26 cellular contexts compared by ENCODE assay signal in genomic region chr1:152646656-152647055, GRCh38. TPM values are rescaled to one million over a fixed set of nuclear protein-coding genes. Genes with fewer than 3 reads are reported as not detected.
"Had no signal": no experiment of that assay in that cellular context is flagged by ENCODE, and none has a peak within 500 bp of the region (broad histone marks: within the 10 kb centered on the region; RNA-seq: fewer than 3 reads in every experiment).

No MANE protein-coding gene starts in this region.

- H3K4me3 Mint-ChIP-seq: naive thymus-derived CD8-positive, alpha-beta T cell; stimulated activated memory B cell treated with anti-CD40 and anti-IgM and Interleukin-4, amounts not matched to agents 10 μg/mL and 1 μg/mL and 100 μg/mL, for 72 hours; type B pancreatic cell had no signal

- H3K36me3 ChIP-seq: heart left ventricle, neutrophil, right lobe of liver, spleen, stomach had no signal

- H3K36me3 Mint-ChIP-seq: naive thymus-derived CD8-positive, alpha-beta T cell; stimulated activated memory B cell treated with anti-CD40 and anti-IgM and Interleukin-4, amounts not matched to agents 10 μg/mL and 1 μg/mL and 100 μg/mL, for 72 hours; type B pancreatic cell had no signal

- H3K4me3 ChIP-seq: heart left ventricle, psoas muscle, right lobe of liver, spleen, stomach had no signal

- H3K27ac Mint-ChIP-seq: naive thymus-derived CD8-positive, alpha-beta T cell; stimulated activated memory B cell treated with anti-CD40 and anti-IgM and Interleukin-4, amounts not matched to agents 10 μg/mL and 1 μg/mL and 100 μg/mL, for 72 hours; type B pancreatic cell had no signal

- H3K9me3 Mint-ChIP-seq: stimulated activated memory B cell treated with anti-CD40 and anti-IgM and Interleukin-4, amounts not matched to agents 10 μg/mL and 1 μg/mL and 100 μg/mL, for 72 hours had no signal

- ATAC-seq: esophagus mucosa; heart left ventricle; naive thymus-derived CD8-positive, alpha-beta T cell; psoas muscle; right lobe of liver; stimulated activated memory B cell treated with anti-CD40 and anti-IgM and Interleukin-4, amounts not matched to agents 10 μg/mL and 1 μg/mL and 100 μg/mL, for 72 hours had no signal

- H3K9me3 ChIP-seq: heart left ventricle, neutrophil, psoas muscle, right lobe of liver, spleen, stomach had no signal

- H3K27me3 ChIP-seq: right lobe of liver had no signal

- H3K27me3 Mint-ChIP-seq: type B pancreatic cell had no signal

- DNase-seq: effector memory CD4-positive, alpha-beta T cell; foreskin melanocyte; heart left ventricle; hippocampal formation; mesendoderm; naive thymus-derived CD8-positive, alpha-beta T cell; psoas muscle; retina; right lobe of liver; spleen; stimulated activated CD4-positive, alpha-beta T cell treated with anti-CD3 and anti-CD28 coated beads, Interleukin-15, amount 100 ng/mL, for 24 hours; stimulated activated CD4-positive, alpha-beta T cell treated with anti-CD3 and anti-CD28 coated beads, Interleukin-1b, Interleukin-23, amount 100 ng/mL, for 48 hours; stimulated activated CD4-positive, alpha-beta T cell treated with anti-CD3 and anti-CD28 coated beads, Interleukin-4, amount 100 ng/mL, for 24 hours; stomach had no signal

- H3K4me1 Mint-ChIP-seq: naive thymus-derived CD8-positive, alpha-beta T cell; stimulated activated memory B cell treated with anti-CD40 and anti-IgM and Interleukin-4, amounts not matched to agents 10 μg/mL and 1 μg/mL and 100 μg/mL, for 72 hours had no signal

- H3K4me1 ChIP-seq: heart left ventricle, psoas muscle, right lobe of liver, spleen, stomach had no signal

- H3K27ac ChIP-seq: heart left ventricle, neutrophil, psoas muscle, right lobe of liver, spleen, stomach had no signal

RNA-seq across cellular contexts. Expression of gene LCE2D, which starts 16.5 kb away (rescaled TPM):
- total RNA-seq: esophagus mucosa; heart left ventricle; kidney epithelial cell; liver; lung microvascular endothelial cell; mononuclear cell; naive thymus-derived CD8-positive, alpha-beta T cell; osteoblast; psoas muscle; right lobe of liver; skeletal muscle tissue; spleen; stomach had no signal
- polyA plus RNA-seq: heart left ventricle; liver; naive thymus-derived CD8-positive, alpha-beta T cell; neural cell; psoas muscle; spleen; stomach had no signal

RNA-seq across cellular contexts. Expression of gene LCE3A, which starts 23.8 kb away (rescaled TPM):
- total RNA-seq: esophagus mucosa; heart left ventricle; kidney epithelial cell; liver; lung microvascular endothelial cell; mononuclear cell; naive thymus-derived CD8-positive, alpha-beta T cell; osteoblast; psoas muscle; right lobe of liver; skeletal muscle tissue; spleen; stomach had no signal
- polyA plus RNA-seq: heart left ventricle; liver; naive thymus-derived CD8-positive, alpha-beta T cell; neural cell; psoas muscle; spleen; stomach; thymus had no signal

RNA-seq across cellular contexts. Expression of gene LCE2C, which starts 28.4 kb away (rescaled TPM):
- total RNA-seq: esophagus mucosa; heart left ventricle; kidney epithelial cell; liver; lung microvascular endothelial cell; mononuclear cell; naive thymus-derived CD8-positive, alpha-beta T cell; osteoblast; psoas muscle; right lobe of liver; skeletal muscle tissue; spleen; stomach had no signal
- polyA plus RNA-seq: heart left ventricle; liver; naive thymus-derived CD8-positive, alpha-beta T cell; neural cell; psoas muscle; spleen; stomach had no signal

RNA-seq across cellular contexts. Expression of gene LCE3B, which starts 33.0 kb away (rescaled TPM):
- total RNA-seq: esophagus mucosa; heart left ventricle; kidney epithelial cell; liver; lung microvascular endothelial cell; mononuclear cell; naive thymus-derived CD8-positive, alpha-beta T cell; osteoblast; psoas muscle; right lobe of liver; skeletal muscle tissue; spleen; stomach had no signal
- polyA plus RNA-seq: heart left ventricle; liver; naive thymus-derived CD8-positive, alpha-beta T cell; neural cell; psoas muscle; spleen; stomach; thymus had no signal

RNA-seq across cellular contexts. Expression of gene LCE2B, which starts 39.3 kb away (rescaled TPM):
- total RNA-seq: esophagus mucosa; heart left ventricle; kidney epithelial cell; liver; lung microvascular endothelial cell; mononuclear cell; naive thymus-derived CD8-positive, alpha-beta T cell; osteoblast; psoas muscle; right lobe of liver; skeletal muscle tissue; spleen; stomach had no signal
- polyA plus RNA-seq: heart left ventricle; liver; naive thymus-derived CD8-positive, alpha-beta T cell; neural cell; psoas muscle; spleen; stomach had no signal
